17 cellular contexts compared by ENCODE assay signal in the genomic region with DNA sequence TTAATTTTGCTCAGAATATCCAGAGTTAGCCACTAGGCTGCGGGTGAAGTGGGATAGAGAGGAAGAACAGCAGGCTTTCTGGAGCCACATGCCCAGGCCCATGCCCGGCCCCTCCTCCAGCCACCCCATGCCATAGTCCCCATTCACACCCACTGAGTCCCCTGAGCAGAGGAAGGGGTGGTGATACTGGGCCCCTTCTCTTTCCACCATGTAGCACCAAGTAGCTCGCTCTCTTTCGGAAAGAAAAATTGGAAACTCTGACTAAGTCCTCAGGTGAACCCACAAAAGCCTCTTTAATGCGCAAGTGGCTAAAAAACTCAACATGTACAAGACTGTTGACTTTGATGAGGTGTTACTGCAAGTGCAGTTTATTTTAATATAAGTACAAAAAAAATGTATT.
DNase-seq lines count a peak whose midpoint lies in the region; ATAC-seq and TF ChIP-seq lines count a peak whose summit lies in the region.
"Had no signal": no experiment of that assay in that cellular context is flagged by ENCODE, and none has a peak within 500 bp of the region (broad histone marks: within the 10 kb centered on the region; RNA-seq: fewer than 3 reads in every experiment).

No MANE protein-coding gene starts in this region.

- WGBS in body of pancreas, 2 donors = 94 to 98% methylated on average over 3 to 5 of the region's 5 CpGs

- intact Hi-C loops in activated CD4-positive, alpha-beta memory T cell treated with anti-CD3 and anti-CD28 coated beads for 36 hours (cut with micrococcal nuclease) = loop anchor here (5.0 kb wide), 1 partner anchor 182 kb away; a partner anchor contains a TSS
- intact Hi-C loops in body of pancreas (cut with DNase I) = no loop called here

- H3K4me1 ChIP-seq in SJCRH30 (no peaks in the 10 kb centered on the region), body of pancreas (no peaks in the 10 kb centered on the region)
- H3K4me1 ChIP-seq: breast epithelium, Caco-2, parathyroid adenoma had no signal

- H3K36me3 Mint-ChIP-seq in activated CD4-positive, alpha-beta memory T cell treated with anti-CD3 and anti-CD28 coated beads for 36 hours = peaks cover 31% of the 10 kb centered on the region

- DNase-seq in activated CD8-positive, alpha-beta memory T cell treated with anti-CD3 and anti-CD28 coated beads, Interleukin-2, amount 50 U/mL, for 48 hours = peak; percentile 61
- DNase-seq in activated CD8-positive, alpha-beta memory T cell treated with anti-CD3 and anti-CD28 coated beads, Interleukin-2, amount 50 U/mL, for 4 hours = no peak
- peak; percentile 49 for DNase-seq in activated CD4-positive, alpha-beta memory T cell treated with anti-CD3 and anti-CD28 coated beads for 36 hours
- DNase-seq in central memory CD4-positive, alpha-beta T cell = peak; percentile 49
- DNase-seq in stimulated activated CD8-positive, alpha-beta memory T cell treated with anti-CD3 and anti-CD28 coated beads, Interleukin-4, amount 100 ng/mL, for 48 hours = peak; percentile 57
- DNase-seq in COLO829 (ENCODE audit: low spot score) = no peak
- no peak for DNase-seq in SJCRH30
- DNase-seq in body of pancreas = no peak
- DNase-seq: Caco-2, lower lobe of right lung, NCI-H1105 treated with DMSO at 0.1 percent for 48 hours, NCI-H2171, NCI-H774, PC-3 had no signal

- no peak overlapping the region for H3K4me3 ChIP-seq in SJCRH30
- no peak overlapping the region for H3K4me3 ChIP-seq in body of pancreas
- H3K4me3 ChIP-seq: breast epithelium, lower lobe of right lung, skin epidermis had no signal

- no peaks in the 10 kb centered on the region for H3K27me3 Mint-ChIP-seq in activated CD4-positive, alpha-beta memory T cell treated with anti-CD3 and anti-CD28 coated beads for 36 hours

- H3K27ac ChIP-seq in SJCRH30 (no peak overlapping the region), body of pancreas (no peak overlapping the region)
- H3K27ac ChIP-seq: lower lobe of right lung, parathyroid adenoma had no signal

- H3K27ac Mint-ChIP-seq in activated CD4-positive, alpha-beta memory T cell treated with anti-CD3 and anti-CD28 coated beads for 36 hours = peak overlapping the region; percentile 35

- no peak for TF ChIP-seq POLR2A in body of pancreas (IDR thresholded peaks at IDR 0.05)

- CTCF ChIA-PET in activated CD4-positive, alpha-beta memory T cell treated with anti-CD3 and anti-CD28 coated beads for 36 hours (lab: Charles Lee) = interaction anchor here (0.9 to 12.9 kb wide), 5 partner anchors 10 to 118 kb away, joined by 3 to 290 read pairs (median 4); no protein-coding TSS in a partner anchor

- POLR2A ChIA-PET in activated CD4-positive, alpha-beta memory T cell treated with anti-CD3 and anti-CD28 coated beads for 36 hours (lab: Charles Lee) = interaction anchor here (1.2 to 2.3 kb wide), 5 partner anchors 24 to 86 kb away, joined by 4 to 5 read pairs (median 4); a partner anchor contains a TSS

- H3K9me3 ChIP-seq in SJCRH30 (replicated peaks) (no peaks in the 10 kb centered on the region), body of pancreas (no peaks in the 10 kb centered on the region)
- H3K9me3 ChIP-seq: breast epithelium, Caco-2, lower lobe of right lung had no signal

- H3K27me3 ChIP-seq in SJCRH30 (no peaks in the 10 kb centered on the region), body of pancreas (no peaks in the 10 kb centered on the region)
- H3K27me3 ChIP-seq: breast epithelium had no signal

- ATAC-seq in body of pancreas = no peak
- ATAC-seq: lower lobe of right lung, PC-3 had no signal

- peaks cover 95% of the 10 kb centered on the region for H3K4me1 Mint-ChIP-seq in activated CD4-positive, alpha-beta memory T cell treated with anti-CD3 and anti-CD28 coated beads for 36 hours (ENCODE audit: low read depth)

- H3K9me3 Mint-ChIP-seq in activated CD4-positive, alpha-beta memory T cell treated with anti-CD3 and anti-CD28 coated beads for 36 hours = no peaks in the 10 kb centered on the region

- no peaks in the 10 kb centered on the region; the same call in 1 of the 2 replicates for H3K36me3 ChIP-seq in SJCRH30
- peaks cover 0 to 4% of the 10 kb centered on the region in 2 donors for H3K36me3 ChIP-seq in body of pancreas (replicated peaks in 1 of 2; ENCODE audit: insufficient read depth in 1 of 2, low read depth in 2 of 2)
- H3K36me3 ChIP-seq: breast epithelium had no signal

- TF ChIP-seq CTCF in body of pancreas (IDR thresholded peaks at IDR 0.05) = no peak

- H3K4me3 Mint-ChIP-seq in activated CD4-positive, alpha-beta memory T cell treated with anti-CD3 and anti-CD28 coated beads for 36 hours = no peak overlapping the region

Comparison
In these comparisons a context has a peak if more than half of its experiments do, and no peak if none do; other contexts are left out.
1. DNase-seq: peak in activated CD8-positive, alpha-beta memory T cell treated with anti-CD3 and anti-CD28 coated beads, Interleukin-2, amount 50 U/mL, for 48 hours (single experiment), activated CD4-positive, alpha-beta memory T cell treated with anti-CD3 and anti-CD28 coated beads for 36 hours (single experiment), central memory CD4-positive, alpha-beta T cell (single experiment) and stimulated activated CD8-positive, alpha-beta memory T cell treated with anti-CD3 and anti-CD28 coated beads, Interleukin-4, amount 100 ng/mL, for 48 hours (single experiment); none in activated CD8-positive, alpha-beta memory T cell treated with anti-CD3 and anti-CD28 coated beads, Interleukin-2, amount 50 U/mL, for 4 hours (single experiment), COLO829 (single experiment), SJCRH30 (0 of 2) and body of pancreas (0 of 4).